Comparison of ENCODE assay signal across 23 cellular contexts in the genomic region with DNA sequence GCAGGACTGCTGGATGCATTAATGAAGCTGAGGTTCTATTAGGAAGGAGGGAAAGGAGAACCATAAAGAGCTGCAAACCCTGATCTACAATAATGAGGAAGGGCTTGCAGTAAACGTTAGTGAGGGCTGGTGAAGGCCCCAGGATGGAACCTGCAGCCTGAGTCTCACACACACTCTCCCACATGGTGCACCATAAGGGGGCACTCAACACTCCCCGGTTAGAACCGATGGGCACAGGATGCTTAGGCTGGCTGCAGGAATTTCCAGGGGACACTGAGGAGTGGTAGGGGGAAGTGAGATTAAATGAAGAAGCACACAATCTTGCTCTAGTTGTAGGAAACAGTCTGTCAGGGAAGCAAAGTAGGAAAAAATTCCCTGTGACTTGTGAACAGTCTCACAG. TPM values are rescaled to one million over a fixed set of nuclear protein-coding genes. Genes with fewer than 3 reads are reported as not detected.
"Had no signal": no experiment of that assay in that cellular context is flagged by ENCODE, and none has a peak within 500 bp of the region (broad histone marks: within the 10 kb centered on the region; RNA-seq: fewer than 3 reads in every experiment).

No MANE protein-coding gene starts in this region.

- H3K27me3 ChIP-seq: esophagus muscularis mucosa, foreskin keratinocyte, gastroesophageal sphincter, heart left ventricle, hepatocyte, right lobe of liver, suprapubic skin had no signal

- H3K27ac Mint-ChIP-seq: natural killer cell, progenitor cell of endocrine pancreas had no signal

- H3K4me3 ChIP-seq: esophagus muscularis mucosa, gastroesophageal sphincter, heart left ventricle, hepatocyte, lower lobe of right lung, right lobe of liver, suprapubic skin had no signal

- DNase-seq: cortex of kidney; effector CD4-positive, alpha-beta T cell; foreskin keratinocyte; heart left ventricle; immature natural killer cell; islet precursor cell; left ventricle myocardium superior; lower lobe of right lung; natural killer cell; right lobe of liver; small intestine; stimulated activated CD4-positive, alpha-beta T cell treated with anti-CD3 and anti-CD28 coated beads, Interleukin-15, amount 100 ng/mL, for 24 hours; stimulated activated CD4-positive, alpha-beta T cell treated with anti-CD3 and anti-CD28 coated beads, Interleukin-2, amount 100 ng/mL, for 48 hours; stimulated activated naive CD4-positive, alpha-beta T cell; stimulated activated naive CD8-positive, alpha-beta T cell treated with anti-CD3 and anti-CD28 coated beads, Interleukin-15, amount 100 ng/mL, for 72 hours; trophoblast cell had no signal

- ATAC-seq: foreskin keratinocyte; gastroesophageal sphincter; heart left ventricle; left ventricle myocardium superior; lower lobe of right lung; natural killer cell; right lobe of liver; stimulated activated naive CD8-positive, alpha-beta T cell treated with anti-CD3 and anti-CD28 coated beads, Interleukin-15, amount 100 ng/mL, for 72 hours had no signal

- H3K36me3 ChIP-seq: esophagus muscularis mucosa, gastroesophageal sphincter, heart left ventricle, lower lobe of right lung, right lobe of liver, suprapubic skin had no signal

- H3K4me3 Mint-ChIP-seq: immature natural killer cell; natural killer cell; stimulated activated naive CD8-positive, alpha-beta T cell treated with anti-CD3 and anti-CD28 coated beads, Interleukin-15, amount 100 ng/mL, for 72 hours had no signal

- H3K4me1 ChIP-seq: parathyroid adenoma, right lobe of liver had no signal

- H3K9me3 Mint-ChIP-seq: immature natural killer cell, natural killer cell had no signal

- H3K9me3 ChIP-seq: esophagus muscularis mucosa, gastroesophageal sphincter, heart left ventricle, lower lobe of right lung, right lobe of liver, suprapubic skin had no signal

- H3K9ac ChIP-seq: parathyroid adenoma had no signal

- H3K4me1 Mint-ChIP-seq: immature natural killer cell, natural killer cell had no signal

- H3K27ac ChIP-seq: esophagus muscularis mucosa, foreskin keratinocyte, gastroesophageal sphincter, heart left ventricle, hepatocyte, lower lobe of right lung, parathyroid adenoma, right lobe of liver, suprapubic skin had no signal

- FAIRE-seq: endothelial cell of umbilical vein, small intestine had no signal

- H3K36me3 Mint-ChIP-seq: immature natural killer cell, natural killer cell had no signal

- H3K27me3 Mint-ChIP-seq: progenitor cell of endocrine pancreas; stimulated activated naive CD8-positive, alpha-beta T cell treated with anti-CD3 and anti-CD28 coated beads, Interleukin-15, amount 100 ng/mL, for 72 hours had no signal

RNA-seq across cellular contexts. Expression of gene FERMT2, which starts 56.1 kb away (rescaled TPM):
- polyA plus RNA-seq: immature natural killer cell had no signal
